In the genomic region with DNA sequence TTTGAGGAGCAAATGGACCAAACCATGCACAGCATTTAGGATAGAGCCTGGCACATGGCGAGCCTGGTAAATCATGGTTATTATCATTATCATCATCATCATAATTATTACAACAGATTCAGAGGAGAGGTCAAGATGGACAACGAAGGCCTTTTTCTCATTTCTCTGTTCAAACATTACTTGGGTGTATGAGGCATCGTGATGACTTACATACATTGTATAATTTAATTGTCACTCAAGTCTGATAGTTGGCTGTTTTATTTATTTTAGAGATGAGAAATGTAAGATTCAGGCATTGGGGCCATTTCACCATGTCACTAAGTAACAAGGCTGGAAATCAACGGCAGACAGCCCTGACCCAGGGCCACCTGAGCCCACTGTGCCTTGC, we compare ENCODE assay signal across 19 cellular contexts.
"Had no signal": no experiment of that assay in that cellular context is flagged by ENCODE, and none has a peak within 500 bp of the region (broad histone marks: within the 10 kb centered on the region; RNA-seq: fewer than 3 reads in every experiment).

No MANE protein-coding gene starts in this region.

- H3K27ac ChIP-seq: HL-60, RWPE1 had no signal

- H3K9me3 Mint-ChIP-seq: IgD-negative memory B cell had no signal

- ATAC-seq: SK-N-SH treated with all-trans-retinoic acid at 6 μM for 48 hours had no signal

- H3K27ac Mint-ChIP-seq: IgD-negative memory B cell had no signal

- H3K4me3 Mint-ChIP-seq: IgD-negative memory B cell had no signal

- H3K4me1 Mint-ChIP-seq: IgD-negative memory B cell had no signal

- H3K36me3 Mint-ChIP-seq: IgD-negative memory B cell had no signal

- DNase-seq: KBM-7, NCI-H1048, NCI-H1105, NCI-H1436 treated with DMSO at 0.1 percent for 48 hours, NCI-H1694, NCI-H187 treated with DMSO at 0.1 percent for 48 hours, NCI-H2029 treated with DMSO at 0.1 percent for 48 hours, NCI-H2171 treated with DMSO at 0.1 percent for 48 hours, NCI-H226, NCI-H446 treated with DMSO at 0.1 percent for 48 hours, NCI-H510A treated with DMSO at 0.1 percent for 48 hours, NCI-H526 treated with DMSO at 0.1 percent for 48 hours, NCI-H748 treated with DMSO at 0.1 percent for 48 hours, SHP77, T-helper 1 cell had no signal
